ENCODE assay signal across 8 cellular contexts in the genomic region with DNA sequence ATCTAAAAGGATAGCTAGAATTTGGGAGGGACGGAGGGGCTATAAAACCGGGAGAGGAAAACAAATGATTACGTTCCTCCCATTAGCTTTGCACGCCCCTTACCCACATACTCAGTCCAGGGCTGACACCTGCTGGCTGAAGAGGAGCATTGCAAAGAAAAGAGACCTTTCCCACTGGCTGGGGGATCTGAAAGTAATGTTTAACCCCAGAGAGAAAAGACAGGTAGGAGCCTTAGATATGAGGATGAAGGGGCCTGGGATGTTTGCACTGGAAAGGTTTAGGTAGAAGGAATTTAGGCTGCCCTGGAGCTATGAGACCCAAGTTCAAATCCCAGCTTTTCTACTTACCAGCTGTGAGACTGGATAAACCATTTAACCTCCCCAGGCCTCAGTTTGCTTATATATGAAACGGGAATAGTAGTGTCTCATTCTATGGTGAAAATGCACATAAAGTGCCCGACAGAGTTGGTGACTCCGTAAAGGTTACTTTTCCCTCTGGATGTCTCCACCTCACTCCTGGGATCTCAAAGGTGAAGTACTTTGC.
DNase-seq lines count a peak whose midpoint lies in the region; ATAC-seq and TF ChIP-seq lines count a peak whose summit lies in the region.

No MANE protein-coding gene starts in this region.

- DNase-seq in C1 segment of cervical spinal cord (lab: John Stamatoyannopoulos, UW) = peak in 8 of 14 donors; percentile 3 to 42 (median 32)
- DNase-seq in NCI-H524 (lab: John Stamatoyannopoulos, UW) = peak; percentile 44 to 62
- no peak for DNase-seq in activated T-cell treated with anti-CD3 and anti-CD28 coated beads, Interleukin-2, amount 50 U/mL, for 4 hours
- DNase-seq in osteoblast (ENCODE audit: insufficient read length, low spot score, missing footprints) = peak; percentile 96
- DNase-seq in activated T-helper 2 cell treated with anti-CD3 and anti-CD28 coated beads, Interferon-gamma antibody, Interleukin-2, Interleukin-4, amounts not matched to agents 10 μg/mL and 5 μg/mL and 100 μg/mL, durations not matched to agents 14 hours and 24 hours and 36 hours (ENCODE audit: low spot score) = no peak

- intact Hi-C loops in activated T-helper 2 cell treated with anti-CD3 and anti-CD28 coated beads, Interferon-gamma antibody, Interleukin-2, Interleukin-4, amounts not matched to agents 10 μg/mL and 5 μg/mL and 100 μg/mL, durations not matched to agents 14 hours and 24 hours and 36 hours (cut with micrococcal nuclease) = loop anchor here (1.0 kb wide), 1 partner anchor 1433 kb away; no protein-coding TSS in a partner anchor

- ATAC-seq in GM18867 (IDR thresholded peaks at IDR 0.05; ENCODE audit: unreplicated experiment) (peak; percentile 66), HG03280 (IDR thresholded peaks at IDR 0.05; ENCODE audit: unreplicated experiment) (peak; percentile 67), gastroesophageal sphincter (peak; percentile 68)
- peak; percentile 46 to 50 for ATAC-seq in activated T-cell treated with anti-CD3 and anti-CD28 coated beads, Interleukin-2, amount 50 U/mL, for 4 hours

- H3K9me3 ChIP-seq in gastroesophageal sphincter (no peaks in the 10 kb centered on the region), osteoblast (ENCODE audit: low read depth, low read length) (no peaks in the 10 kb centered on the region)

- H3K4me3 Mint-ChIP-seq in activated T-cell treated with anti-CD3 and anti-CD28 coated beads, Interleukin-2, amount 50 U/mL, for 4 hours = no peak overlapping the region
- H3K4me3 Mint-ChIP-seq in activated T-helper 2 cell treated with anti-CD3 and anti-CD28 coated beads, Interferon-gamma antibody, Interleukin-2, Interleukin-4, amounts not matched to agents 10 μg/mL and 5 μg/mL and 100 μg/mL, durations not matched to agents 14 hours and 24 hours and 36 hours (ENCODE audit: low read depth) = no peak overlapping the region

- peak overlapping the region; percentile 65 for H3K4me2 ChIP-seq in osteoblast (ENCODE audit: insufficient read depth, low read length)

- peaks cover 11% of the 10 kb centered on the region for H3K27me3 ChIP-seq in gastroesophageal sphincter
- H3K27me3 ChIP-seq in osteoblast (ENCODE audit: insufficient read depth, low read length) = peaks cover 3% of the 10 kb centered on the region

- H3K4me3 ChIP-seq in gastroesophageal sphincter (no peak overlapping the region), osteoblast (ENCODE audit: insufficient read depth, low read length) (peak overlapping the region; percentile 36)

- H3K36me3 ChIP-seq in gastroesophageal sphincter (no peaks in the 10 kb centered on the region), osteoblast (ENCODE audit: insufficient read depth, low read length) (no peaks in the 10 kb centered on the region)

- H3K36me3 Mint-ChIP-seq in activated T-cell treated with anti-CD3 and anti-CD28 coated beads, Interleukin-2, amount 50 U/mL, for 4 hours (ENCODE audit: insufficient read depth) = no peaks in the 10 kb centered on the region
- no peaks in the 10 kb centered on the region for H3K36me3 Mint-ChIP-seq in activated T-helper 2 cell treated with anti-CD3 and anti-CD28 coated beads, Interferon-gamma antibody, Interleukin-2, Interleukin-4, amounts not matched to agents 10 μg/mL and 5 μg/mL and 100 μg/mL, durations not matched to agents 14 hours and 24 hours and 36 hours (ENCODE audit: low read depth)

- H3K9me3 Mint-ChIP-seq in activated T-cell treated with anti-CD3 and anti-CD28 coated beads, Interleukin-2, amount 50 U/mL, for 4 hours = no peaks in the 10 kb centered on the region
- H3K9me3 Mint-ChIP-seq in activated T-helper 2 cell treated with anti-CD3 and anti-CD28 coated beads, Interferon-gamma antibody, Interleukin-2, Interleukin-4, amounts not matched to agents 10 μg/mL and 5 μg/mL and 100 μg/mL, durations not matched to agents 14 hours and 24 hours and 36 hours = no peaks in the 10 kb centered on the region

- peaks cover 10% of the 10 kb centered on the region for H3K4me1 Mint-ChIP-seq in activated T-cell treated with anti-CD3 and anti-CD28 coated beads, Interleukin-2, amount 50 U/mL, for 4 hours (ENCODE audit: low read depth)
- H3K4me1 Mint-ChIP-seq in activated T-helper 2 cell treated with anti-CD3 and anti-CD28 coated beads, Interferon-gamma antibody, Interleukin-2, Interleukin-4, amounts not matched to agents 10 μg/mL and 5 μg/mL and 100 μg/mL, durations not matched to agents 14 hours and 24 hours and 36 hours (ENCODE audit: low read depth) = peaks cover 6% of the 10 kb centered on the region

- TF ChIP-seq EP300 in gastroesophageal sphincter (IDR thresholded peaks at IDR 0.05) = no peak

- peak overlapping the region; percentile 58 for H2AFZ ChIP-seq in osteoblast (ENCODE audit: low read length)

- H3K27ac Mint-ChIP-seq in activated T-helper 2 cell treated with anti-CD3 and anti-CD28 coated beads, Interferon-gamma antibody, Interleukin-2, Interleukin-4, amounts not matched to agents 10 μg/mL and 5 μg/mL and 100 μg/mL, durations not matched to agents 14 hours and 24 hours and 36 hours = no peak overlapping the region

- H3K27ac ChIP-seq in gastroesophageal sphincter = no peak overlapping the region
- no peak overlapping the region for H3K27ac ChIP-seq in osteoblast (ENCODE audit: low read depth, low read length)

- TF ChIP-seq POLR2A in gastroesophageal sphincter (IDR thresholded peaks at IDR 0.05) = no peak

- H3K4me1 ChIP-seq in gastroesophageal sphincter (peaks cover 0 to 5% (median 0%) of the 10 kb centered on the region in 3 donors), osteoblast (ENCODE audit: insufficient read depth, low read length) (peaks cover 6% of the 10 kb centered on the region)

- no peaks in the 10 kb centered on the region for H3K79me2 ChIP-seq in osteoblast (ENCODE audit: insufficient read depth, low read length)

- H4K20me1 ChIP-seq in osteoblast (ENCODE audit: insufficient read depth, low read length) = no peaks in the 10 kb centered on the region

- peaks cover 14% of the 10 kb centered on the region for H3K27me3 Mint-ChIP-seq in activated T-cell treated with anti-CD3 and anti-CD28 coated beads, Interleukin-2, amount 50 U/mL, for 4 hours (ENCODE audit: low read depth)
- H3K27me3 Mint-ChIP-seq in activated T-helper 2 cell treated with anti-CD3 and anti-CD28 coated beads, Interferon-gamma antibody, Interleukin-2, Interleukin-4, amounts not matched to agents 10 μg/mL and 5 μg/mL and 100 μg/mL, durations not matched to agents 14 hours and 24 hours and 36 hours (ENCODE audit: low read depth) = peaks cover 6% of the 10 kb centered on the region

- 24 to 29% methylated on average over 5 to 7 of the region's 7 CpGs for WGBS in gastroesophageal sphincter (ENCODE audit: low coverage in 1 of 2), 2 donors

- TF ChIP-seq CTCF in gastroesophageal sphincter (IDR thresholded peaks at IDR 0.05) (peak; percentile 73 to 91 (median 81)), osteoblast (IDR thresholded peaks at IDR 0.05; ENCODE audit: extremely low read depth, low read depth, low read length) (peak; percentile 93)

Comparison
In these comparisons a context has a peak if more than half of its experiments do, and no peak if none do; other contexts are left out.
1. DNase-seq: peak in C1 segment of cervical spinal cord (8 of 14), NCI-H524 (2 of 2) and osteoblast (single experiment); none in activated T-cell treated with anti-CD3 and anti-CD28 coated beads, Interleukin-2, amount 50 U/mL, for 4 hours (single experiment) and activated T-helper 2 cell treated with anti-CD3 and anti-CD28 coated beads, Interferon-gamma antibody, Interleukin-2, Interleukin-4, amounts not matched to agents 10 μg/mL and 5 μg/mL and 100 μg/mL, durations not matched to agents 14 hours and 24 hours and 36 hours (single experiment).
2. Peak in every context shown above with its lines, with median percentiles within 50 percentile points of each other: ATAC-seq.